28 cellular contexts compared by ENCODE assay signal in the genomic region with DNA sequence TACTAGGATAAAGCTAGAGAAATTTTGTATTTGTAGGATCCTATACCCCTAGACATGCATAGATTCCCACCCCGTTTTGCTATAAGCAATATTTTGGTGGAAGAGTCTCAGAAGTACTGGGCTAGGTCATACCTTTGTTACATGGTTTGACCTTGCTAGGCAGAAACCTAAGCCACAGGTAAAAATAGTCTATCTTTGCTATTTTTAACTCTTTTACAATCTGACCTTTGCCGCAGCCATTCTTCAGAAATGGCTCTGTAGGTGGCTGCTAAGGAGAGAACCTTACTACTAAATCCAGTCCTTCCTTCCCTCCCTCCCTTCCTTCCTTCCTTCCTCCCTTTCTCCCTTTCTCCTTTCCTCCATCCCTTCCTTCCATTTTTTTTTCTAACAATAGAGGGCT.
"Had no signal": no experiment of that assay in that cellular context is flagged by ENCODE, and none has a peak within 500 bp of the region (broad histone marks: within the 10 kb centered on the region; RNA-seq: fewer than 3 reads in every experiment).

No MANE protein-coding gene starts in this region.

- H3K79me2 ChIP-seq: hepatocyte had no signal

- DNase-seq: colonic mucosa; cortex of kidney; dermis blood vessel endothelial cell; dorsolateral prefrontal cortex; effector CD4-positive, alpha-beta T cell; effector CD8-positive, alpha-beta T cell; effector memory CD4-positive, alpha-beta T cell; effector memory CD8-positive, alpha-beta T cell; endodermal cell; erythroblast; esophagus squamous epithelium; foreskin fibroblast; foreskin keratinocyte; foreskin melanocyte; gastrocnemius medialis; glutamatergic neuron; head of caudate nucleus; heart left ventricle; heart right ventricle had no signal

- ATAC-seq: effector memory CD8-positive, alpha-beta T cell; esophagus mucosa; foreskin keratinocyte; gastrocnemius medialis; gastroesophageal sphincter; heart left ventricle; heart right ventricle had no signal

- H3K9me3 ChIP-seq: colonic mucosa, esophagus muscularis mucosa, esophagus squamous epithelium, gastrocnemius medialis, gastroesophageal sphincter had no signal

- H3K4me2 ChIP-seq: hepatocyte had no signal

- H3K36me3 ChIP-seq: colonic mucosa, esophagus muscularis mucosa, esophagus squamous epithelium, gastrocnemius medialis, gastroesophageal sphincter, heart left ventricle, heart right ventricle had no signal

- H3K27ac ChIP-seq: colonic mucosa, coronary artery, dorsolateral prefrontal cortex, epithelial cell of prostate, esophagus muscularis mucosa, esophagus squamous epithelium, foreskin keratinocyte, gastrocnemius medialis, gastroesophageal sphincter, heart left ventricle, heart right ventricle, hepatocyte had no signal

- H3K27me3 ChIP-seq: colonic mucosa, dorsolateral prefrontal cortex, esophagus muscularis mucosa, esophagus squamous epithelium, foreskin keratinocyte, gastrocnemius medialis, gastroesophageal sphincter, heart left ventricle, heart right ventricle, hepatocyte had no signal

- H2AFZ ChIP-seq: hepatocyte had no signal

- H3K4me3 ChIP-seq: colonic mucosa, coronary artery, dorsolateral prefrontal cortex, esophagus muscularis mucosa, esophagus squamous epithelium, gastrocnemius medialis, gastroesophageal sphincter, heart left ventricle, heart right ventricle, hepatocyte had no signal

- FAIRE-seq: endometrium, endothelial cell of umbilical vein, frontal cortex had no signal

- H3K4me1 ChIP-seq: colonic mucosa, esophagus muscularis mucosa, esophagus squamous epithelium, foreskin keratinocyte, gastrocnemius medialis, gastroesophageal sphincter had no signal
